22 cellular contexts compared by ENCODE assay signal in the genomic region with DNA sequence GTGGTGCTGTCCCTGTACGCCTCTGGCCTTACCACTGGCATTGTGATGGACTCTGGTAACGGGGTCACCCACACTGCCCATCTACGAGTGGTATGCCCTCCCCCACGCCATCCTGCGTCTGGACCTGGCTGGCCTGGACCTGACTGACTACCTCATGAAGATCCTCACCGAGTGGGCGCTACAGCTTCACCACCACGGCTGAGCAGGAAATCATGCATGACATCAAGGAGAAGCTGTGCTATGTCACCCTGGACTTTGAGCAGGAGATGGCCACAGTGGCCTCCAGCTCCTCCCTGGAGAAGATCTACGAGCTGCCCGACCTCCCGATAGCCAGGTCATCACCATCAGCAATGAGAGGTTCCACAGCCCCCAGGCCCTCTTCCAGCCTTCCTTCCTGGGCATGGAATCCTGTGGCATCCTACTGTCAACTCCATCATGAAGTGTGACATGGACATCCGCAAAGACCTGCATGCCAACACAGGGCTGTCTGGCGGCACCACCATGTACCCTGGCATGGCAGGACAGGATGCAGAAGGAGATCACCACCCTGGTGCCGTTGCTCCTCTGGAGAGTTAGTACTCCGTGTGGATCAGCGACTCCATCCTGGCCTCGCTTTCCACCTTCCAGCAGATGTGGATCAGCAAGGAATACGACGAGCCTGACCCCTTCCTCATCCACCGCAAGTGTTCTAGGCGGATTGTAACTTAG.
"Had no signal": no experiment of that assay in that cellular context is flagged by ENCODE, and none has a peak within 500 bp of the region (broad histone marks: within the 10 kb centered on the region; RNA-seq: fewer than 3 reads in every experiment).

No MANE protein-coding gene starts in this region.

- H2AFZ ChIP-seq: neural progenitor cell, parathyroid adenoma had no signal

- DNase-seq: colonic mucosa; dermis blood vessel endothelial cell; esophagus squamous epithelium; foreskin keratinocyte; heart left ventricle; hippocampal formation; left colon; mammary epithelial cell; natural killer cell; occipital lobe; psoas muscle; retina; stimulated activated CD4-positive, alpha-beta T cell treated with anti-CD3 and anti-CD28 coated beads, Interleukin-12 subunit alpha, Interleukin-12 subunit beta, amount 100 ng/mL, for 4 hours; stimulated activated naive CD4-positive, alpha-beta T cell; stomach; substantia nigra; transverse colon had no signal

- H3K4me3 ChIP-seq: colonic mucosa, esophagus squamous epithelium, heart left ventricle, neural progenitor cell, psoas muscle, skin epidermis, stomach, thoracic aorta, transverse colon had no signal

- ATAC-seq: foreskin keratinocyte, heart left ventricle, left colon, psoas muscle, sciatic nerve had no signal

- H3K4me2 ChIP-seq: neural progenitor cell had no signal

- H3K27me3 ChIP-seq: colonic mucosa, esophagus squamous epithelium, foreskin keratinocyte, heart left ventricle, neural progenitor cell, stomach, transverse colon had no signal

- H3K4me1 ChIP-seq: colonic mucosa, esophagus squamous epithelium, heart left ventricle, neural progenitor cell, parathyroid adenoma, psoas muscle, stomach, transverse colon had no signal

- H3K9ac ChIP-seq: neural progenitor cell, parathyroid adenoma had no signal

- H3K79me2 ChIP-seq: parathyroid adenoma had no signal

- H3K36me3 ChIP-seq: colonic mucosa, esophagus squamous epithelium, heart left ventricle, neural progenitor cell, stomach, thoracic aorta, transverse colon had no signal

- H3K9me3 ChIP-seq: colonic mucosa, esophagus squamous epithelium, heart left ventricle, psoas muscle, stomach, thoracic aorta, transverse colon had no signal

- H3K27ac ChIP-seq: colonic mucosa, esophagus squamous epithelium, foreskin keratinocyte, heart left ventricle, neural progenitor cell, parathyroid adenoma, psoas muscle, stomach, thoracic aorta, transverse colon had no signal
